ENCODE assay signal across 22 cellular contexts in the genomic region with DNA sequence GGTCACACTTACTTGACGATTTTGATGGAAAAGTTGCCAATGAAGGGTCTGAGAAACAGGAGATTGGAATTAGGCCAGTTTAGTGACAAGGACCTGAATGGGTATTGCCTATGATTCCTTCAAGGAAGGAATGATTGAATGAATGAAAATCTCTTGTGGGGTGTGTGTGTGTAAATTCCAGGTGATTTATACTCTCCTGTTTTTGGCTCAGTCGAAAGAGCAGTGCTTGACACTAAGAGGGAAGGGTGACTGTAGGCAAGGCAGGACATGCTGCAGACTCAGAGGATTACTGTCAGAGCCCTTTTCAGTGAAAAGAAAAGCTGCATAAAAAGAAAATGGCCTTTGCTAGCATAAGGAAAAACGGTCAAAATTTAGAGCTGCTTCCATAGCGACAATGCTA.
"Had no signal": no experiment of that assay in that cellular context is flagged by ENCODE, and none has a peak within 500 bp of the region (broad histone marks: within the 10 kb centered on the region; RNA-seq: fewer than 3 reads in every experiment).

No MANE protein-coding gene starts in this region.

- H3K27me3 ChIP-seq: colonic mucosa, gastrocnemius medialis, stomach, suprapubic skin, tibial nerve had no signal

- ATAC-seq: gastrocnemius medialis; sciatic nerve; stimulated activated memory B cell treated with anti-CD40 and anti-IgM and Interleukin-4, amounts not matched to agents 10 μg/mL and 1 μg/mL and 100 μg/mL, for 72 hours had no signal

- H3K36me3 ChIP-seq: colonic mucosa, stomach, suprapubic skin, tibial nerve had no signal

- H3K79me2 ChIP-seq: parathyroid adenoma had no signal

- H3K27ac Mint-ChIP-seq: activated naive CD4-positive, alpha-beta T cell treated with anti-CD3 and anti-CD28 coated beads, Interleukin-2, amount 50 U/mL, for 24 hours; memory B cell; stimulated activated memory B cell treated with anti-CD40 and anti-IgM and Interleukin-4, amounts not matched to agents 10 μg/mL and 1 μg/mL and 100 μg/mL, for 72 hours had no signal

- H3K4me3 ChIP-seq: colonic mucosa, gastrocnemius medialis, stomach, suprapubic skin, tibial nerve had no signal

- H3K36me3 Mint-ChIP-seq: activated naive CD4-positive, alpha-beta T cell treated with anti-CD3 and anti-CD28 coated beads, Interleukin-2, amount 50 U/mL, for 24 hours; memory B cell; stimulated activated memory B cell treated with anti-CD40 and anti-IgM and Interleukin-4, amounts not matched to agents 10 μg/mL and 1 μg/mL and 100 μg/mL, for 72 hours had no signal

- FAIRE-seq: small intestine had no signal

- H3K9me3 ChIP-seq: colonic mucosa, gastrocnemius medialis, stomach, suprapubic skin, tibial nerve had no signal

- H3K4me3 Mint-ChIP-seq: activated naive CD4-positive, alpha-beta T cell treated with anti-CD3 and anti-CD28 coated beads, Interleukin-2, amount 50 U/mL, for 24 hours; memory B cell; nephron; stimulated activated memory B cell treated with anti-CD40 and anti-IgM and Interleukin-4, amounts not matched to agents 10 μg/mL and 1 μg/mL and 100 μg/mL, for 72 hours had no signal

- H2AFZ ChIP-seq: parathyroid adenoma had no signal

- H3K4me1 Mint-ChIP-seq: activated naive CD4-positive, alpha-beta T cell treated with anti-CD3 and anti-CD28 coated beads, Interleukin-2, amount 50 U/mL, for 24 hours had no signal

- DNase-seq: activated CD4-positive, alpha-beta T cell treated with anti-CD3 and anti-CD28 coated beads for 1 hour; activated CD4-positive, alpha-beta T cell treated with anti-CD3 and anti-CD28 coated beads, Interleukin-2, amount 50 U/mL, for 1 hour; activated gamma-delta T cell treated with Interleukin-2 at 50 U/mL for 16 hours; activated T-cell treated with anti-CD3 and anti-CD28 coated beads, Interleukin-2, amount 50 U/mL, for 1 hour; aorta; colonic mucosa; erythroblast; gastrocnemius medialis; hippocampal formation; nucleus accumbens; small intestine; stimulated activated CD4-positive, alpha-beta T cell treated with anti-CD3 and anti-CD28 coated beads, Interleukin-15, amount 100 ng/mL, for 24 hours; stomach; T-helper 1 cell had no signal

- H3K9me3 Mint-ChIP-seq: activated naive CD4-positive, alpha-beta T cell treated with anti-CD3 and anti-CD28 coated beads, Interleukin-2, amount 50 U/mL, for 24 hours; memory B cell; nephron; stimulated activated memory B cell treated with anti-CD40 and anti-IgM and Interleukin-4, amounts not matched to agents 10 μg/mL and 1 μg/mL and 100 μg/mL, for 72 hours had no signal

- H3K4me1 ChIP-seq: parathyroid adenoma had no signal

- H3K27ac ChIP-seq: colonic mucosa, parathyroid adenoma, stomach, suprapubic skin, tibial nerve had no signal

- H3K9ac ChIP-seq: parathyroid adenoma had no signal
